ENCODE assay signal across 8 cellular contexts in the genomic region with DNA sequence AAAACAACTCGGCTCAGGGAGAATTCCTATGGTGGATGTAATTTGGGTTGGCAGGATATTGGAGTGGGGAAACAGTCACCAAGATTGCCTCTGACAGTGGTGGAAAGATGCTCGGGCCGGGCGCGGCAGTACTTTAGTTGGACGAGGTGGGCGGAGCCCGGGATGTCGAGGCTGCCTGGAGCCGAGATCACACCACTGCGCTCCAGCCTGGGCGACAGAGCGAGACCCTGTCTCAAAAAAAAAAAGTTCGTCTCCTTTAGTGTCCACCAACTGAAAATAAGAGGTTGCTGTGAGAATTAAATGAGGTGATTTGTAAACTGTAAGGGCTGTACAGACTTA. TPM values are rescaled to one million over a fixed set of nuclear protein-coding genes. Genes with fewer than 3 reads are reported as not detected.
DNase-seq lines count a peak whose midpoint lies in the region; ATAC-seq, FAIRE-seq and TF ChIP-seq lines count a peak whose summit lies in the region.

No MANE protein-coding gene starts in this region.

- H3K4me2 ChIP-seq in endothelial cell of umbilical vein (ENCODE audit: insufficient read depth, low read length), result peak overlapping the region; percentile 70

- H2AFZ ChIP-seq in endothelial cell of umbilical vein (ENCODE audit: low read depth, low read length), result peak overlapping the region; percentile 65

- no TSS peak for BruUV-seq in endothelial cell of umbilical vein (replicated peaks; lab: Mats Ljungman, UMichigan)

- intact Hi-C loops in endothelial cell of umbilical vein (cut with micrococcal nuclease), result loop anchor here (1.0 to 10.0 kb wide), 10 partner anchors 41 to 981 kb away; a partner anchor contains a TSS

- no peak for ATAC-seq in HG03108 (IDR thresholded peaks at IDR 0.05; ENCODE audit: unreplicated experiment)

- DNase-seq in NOMO-1 (lab: John Stamatoyannopoulos, UW; ENCODE audit: unreplicated experiment in 2 of 2), result peak; percentile 35 to 53
- DNase-seq in NOMO-1 treated with DMSO at 0.1 percent for 48 hours (lab: John Stamatoyannopoulos, UW; ENCODE audit: unreplicated experiment), result no peak
- DNase-seq in NCI-H2029 (lab: John Stamatoyannopoulos, UW), result peak; percentile 40
- DNase-seq in activated CD8-positive, alpha-beta memory T cell treated with anti-CD3 and anti-CD28 coated beads, Interleukin-2, amount 50 U/mL, for 48 hours, result peak; percentile 77
- DNase-seq in endothelial cell of umbilical vein (ENCODE audit: low read depth, low spot score), result no peak
- peak; percentile 54 for DNase-seq in myocyte (ENCODE audit: low read depth)

- H3K36me3 ChIP-seq in endothelial cell of umbilical vein (ENCODE audit: control insufficient read depth in 2 of 2, extremely low read depth in 1 of 2, insufficient read depth in 2 of 2, low read length in 2 of 2) (peaks cover 8 to 27% of the 10 kb centered on the region in 2 experiments), stomach smooth muscle (ENCODE audit: control insufficient read depth in 2 of 2, insufficient read depth in 2 of 2, low read length in 2 of 2) (peaks cover 17 to 26% of the 10 kb centered on the region in 2 donors)

- TF ChIP-seq CTCF in endothelial cell of umbilical vein (IDR thresholded peaks at IDR 0.05; ENCODE audit: extremely low read depth in 1 of 2, insufficient read depth in 1 of 2, low read depth in 1 of 2, low read length in 2 of 2), result no peak

- H3K79me2 ChIP-seq in endothelial cell of umbilical vein (ENCODE audit: control insufficient read depth, insufficient read depth, low read length), result peaks cover 28% of the 10 kb centered on the region

- H4K20me1 ChIP-seq in endothelial cell of umbilical vein (replicated peaks; ENCODE audit: control insufficient read depth, extremely low read depth, insufficient read depth, low read length), result no peaks in the 10 kb centered on the region

- no peaks in the 10 kb centered on the region for H3K9me1 ChIP-seq in endothelial cell of umbilical vein (replicated peaks; ENCODE audit: control insufficient read depth, extremely low read depth, insufficient read depth, low read length)

- H3K4me3 ChIP-seq in endothelial cell of umbilical vein (replicated peaks in 1 of 3; ENCODE audit: insufficient read depth in 1 of 3, low read depth in 1 of 3, low read length in 3 of 3) (peak overlapping the region; percentile 89 to 99 (median 98)), stomach smooth muscle (ENCODE audit: low read length in 2 of 2) (peak overlapping the region; percentile 95 to 96)

- POLR2A ChIA-PET in endothelial cell of umbilical vein (lab: Charles Lee), result interaction anchor here (1.2 to 2.0 kb wide), 2 partner anchors 41 to 287 kb away, joined by 4 to 7 read pairs; a partner anchor contains a TSS

- FAIRE-seq in endothelial cell of umbilical vein (lab: Jason Lieb, UNC), result peak; percentile 70

- peak overlapping the region; percentile 69 for H3K27ac ChIP-seq in endothelial cell of umbilical vein (ENCODE audit: insufficient read depth, low read depth, low read length)
- peak overlapping the region; percentile 86 for H3K27ac ChIP-seq in stomach smooth muscle (ENCODE audit: low read length)

- H3K4me1 ChIP-seq in endothelial cell of umbilical vein (ENCODE audit: control insufficient read depth, extremely low read depth, insufficient read depth, low read length) (peaks cover 17% of the 10 kb centered on the region), stomach smooth muscle (ENCODE audit: control insufficient read depth, insufficient read depth, low read length) (peaks cover 22% of the 10 kb centered on the region)

- dilution Hi-C loops in endothelial cell of umbilical vein (cut with MboI; ENCODE audit: extremely low pct_ligation_motif_present, low sequenced_read_pairs), result no loop called here

- no peak for TF ChIP-seq POLR2A in endothelial cell of umbilical vein (IDR thresholded peaks at IDR 0.05; ENCODE audit: low read depth, low read length)

- CTCF ChIA-PET in endothelial cell of umbilical vein (lab: Charles Lee), result interaction anchor here (0.8 to 3.4 kb wide), 29 partner anchors 9 to 704 kb away, joined by 3 to 42 read pairs (median 5); a partner anchor contains a TSS

- H3K9me3 ChIP-seq in endothelial cell of umbilical vein (replicated peaks; ENCODE audit: control insufficient read depth, insufficient read depth, low read length) (no peaks in the 10 kb centered on the region), stomach smooth muscle (ENCODE audit: control insufficient read depth in 2 of 2, low read length in 2 of 2) (no peaks in the 10 kb centered on the region)

- H3K9ac ChIP-seq in endothelial cell of umbilical vein (replicated peaks; ENCODE audit: extremely low read depth, insufficient read depth, low read length) (peak overlapping the region; percentile 94), stomach smooth muscle (ENCODE audit: low read length in 2 of 2) (peak overlapping the region; percentile 91 to 97)

- H3K27me3 ChIP-seq in endothelial cell of umbilical vein (ENCODE audit: control insufficient read depth in 2 of 2, insufficient read depth in 2 of 2, low read length in 2 of 2) (no peaks in the 10 kb centered on the region), stomach smooth muscle (ENCODE audit: control insufficient read depth in 1 of 2, insufficient read depth in 2 of 2, low read length in 2 of 2) (no peaks in the 10 kb centered on the region)

TF ChIP-seq in endothelial cell of umbilical vein, 7 proteins besides CTCF, POLR2A, EP300 and RAD21:
- TF ChIP-seq POLR2AphosphoS5 (IDR thresholded peaks at IDR 0.05; ENCODE audit: insufficient read depth, low read depth, low read length) (peak; percentile 15), GATA2 (IDR thresholded peaks at IDR 0.05; ENCODE audit: insufficient read depth, insufficient read length, low read depth, low read length) (no peak)

RNA-seq across cellular contexts. Expression of a gene that starts 0.6 kb away (rescaled TPM):
- 75.6 and 80.0 TPM in 2 replicates for total RNA-seq in endothelial cell of umbilical vein
- 20.5 and 36.3 TPM in 2 replicates for polyA plus RNA-seq in endothelial cell of umbilical vein
- polyA plus RNA-seq in endothelial cell of umbilical vein (2011; cell fraction: cytosol; rRNA removed), result 38.8 and 40.8 TPM in 2 replicates
- polyA plus RNA-seq in endothelial cell of umbilical vein (2011; cell fraction: nucleus; rRNA removed), result 15.0 and 29.2 TPM in 2 replicates
- polyA plus RNA-seq in endothelial cell of umbilical vein (2012), result 51.6 and 73.6 TPM in 2 replicates
- 4.4 and 6.5 TPM in 2 replicates for polyA minus RNA-seq in endothelial cell of umbilical vein
- polyA minus RNA-seq in endothelial cell of umbilical vein (2011; cell fraction: cytosol; rRNA and poly(A)+ RNA removed), result 22.8 TPM
- 5.3 and 8.2 TPM in 2 replicates for polyA minus RNA-seq in endothelial cell of umbilical vein (2011; cell fraction: nucleus; rRNA and poly(A)+ RNA removed)
- 59.9 and 75.7 TPM in 2 replicates for total RNA-seq in myocyte
- 47.4 TPM for polyA plus RNA-seq in myocyte (2012)

RNA-seq across cellular contexts. Expression of a gene that starts 41.4 kb away (rescaled TPM):
- total RNA-seq in endothelial cell of umbilical vein (7.2 and 8.0 TPM in 2 replicates), myocyte (5.7 and 6.9 TPM in 2 replicates)
- 3.3 and 4.7 TPM in 2 replicates for polyA plus RNA-seq in endothelial cell of umbilical vein
- polyA plus RNA-seq in endothelial cell of umbilical vein (2011; cell fraction: cytosol; rRNA removed), result 3.9 and 4.6 TPM in 2 replicates
- 11.4 and 11.8 TPM in 2 replicates for polyA plus RNA-seq in endothelial cell of umbilical vein (2011; cell fraction: nucleus; rRNA removed)
- 4.6 and 4.7 TPM in 2 replicates for polyA plus RNA-seq in endothelial cell of umbilical vein (2012)
- polyA minus RNA-seq in endothelial cell of umbilical vein, result 4.1 and 4.2 TPM in 2 replicates
- polyA minus RNA-seq in endothelial cell of umbilical vein (2011; cell fraction: cytosol; rRNA and poly(A)+ RNA removed), result 3.1 TPM
- polyA minus RNA-seq in endothelial cell of umbilical vein (2011; cell fraction: nucleus; rRNA and poly(A)+ RNA removed), result 3.8 and 3.9 TPM in 2 replicates
- 6.1 TPM for polyA plus RNA-seq in myocyte (2012)

Comparison
In these comparisons a context has a peak if more than half of its experiments do, and no peak if none do; other contexts are left out.
1. DNase-seq: peak in NOMO-1 (2 of 2), NCI-H2029 (single experiment), activated CD8-positive, alpha-beta memory T cell treated with anti-CD3 and anti-CD28 coated beads, Interleukin-2, amount 50 U/mL, for 48 hours (single experiment) and myocyte (single experiment); none in NOMO-1 treated with DMSO at 0.1 percent for 48 hours (single experiment) and endothelial cell of umbilical vein (single experiment).